16 cellular contexts compared by ENCODE assay signal in the genomic region with DNA sequence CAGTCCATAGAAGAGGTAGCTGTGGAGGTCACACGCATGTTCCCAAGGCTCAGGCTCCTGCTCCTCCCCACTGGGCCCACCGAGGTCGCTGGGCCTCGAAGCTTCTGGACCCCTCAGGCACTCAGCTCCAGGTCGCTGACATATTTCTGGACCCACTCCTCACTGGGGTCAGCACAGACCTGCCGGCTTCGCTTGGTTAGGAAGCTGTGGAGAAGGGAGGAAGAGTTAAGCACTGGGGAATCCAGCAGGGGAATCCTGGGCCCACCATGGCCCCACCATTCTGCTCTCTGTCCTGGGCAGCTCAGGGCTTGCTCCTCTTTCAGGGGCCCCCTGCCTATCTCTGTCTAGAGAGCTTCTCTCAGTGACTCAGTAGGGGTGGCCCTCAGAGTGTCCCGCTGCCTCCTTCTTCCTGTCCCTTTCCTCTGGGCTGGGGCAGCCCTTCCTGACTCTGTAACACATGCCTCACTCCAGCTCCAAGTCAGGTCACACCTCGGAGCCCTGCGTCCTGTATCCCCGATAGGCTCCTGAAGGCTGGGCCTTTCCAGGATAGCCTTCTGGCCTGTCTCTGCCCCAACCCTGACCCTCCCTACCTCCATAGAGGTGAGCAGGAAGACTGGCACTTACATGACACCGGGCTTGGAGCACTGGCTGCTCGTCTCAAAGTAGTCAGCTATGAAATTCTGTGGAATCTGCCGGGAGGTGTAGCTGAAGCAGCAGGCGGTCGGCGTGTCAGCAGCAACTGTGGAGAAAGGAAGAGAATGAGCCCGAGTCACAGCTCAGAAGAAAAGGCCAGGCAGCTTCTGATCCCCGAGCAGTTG. TPM values are rescaled to one million over a fixed set of nuclear protein-coding genes. Genes with fewer than 3 reads are reported as not detected.
DNase-seq lines count a peak whose midpoint lies in the region; ATAC-seq, FAIRE-seq and TF ChIP-seq lines count a peak whose summit lies in the region.
"Had no signal": no experiment of that assay in that cellular context is flagged by ENCODE, and none has a peak within 500 bp of the region (broad histone marks: within the 10 kb centered on the region; RNA-seq: fewer than 3 reads in every experiment).

No MANE protein-coding gene starts in this region.

- 78% methylated on average over 7 of the region's 19 CpGs for WGBS in right lobe of liver (ENCODE audit: insufficient coverage, low coverage, low lambda C conversion rate, missing lambda C conversion rate)
- 58% methylated on average over 15 of the region's 19 CpGs for WGBS in HepG2 (ENCODE audit: low lambda C conversion rate)

- H3K9me2 ChIP-seq in MM.1S (replicated peaks; ENCODE audit: insufficient read depth, low read length): no peaks in the 10 kb centered on the region

- no TSS peak for BruUV-seq in HepG2 (replicated peaks; lab: Mats Ljungman, UMichigan)

- no peak overlapping the region for H2AFZ ChIP-seq in HepG2 (ENCODE audit: low read length)
- H2AFZ ChIP-seq in MM.1S (ENCODE audit: low read length): no peak overlapping the region

- H3K4me1 ChIP-seq in right lobe of liver (peaks cover 0 to 26% (median 8%) of the 10 kb centered on the region in 4 donors), HepG2 (ENCODE audit: insufficient read depth, low read length) (no peaks in the 10 kb centered on the region), MM.1S (ENCODE audit: low read length) (peaks cover 65% of the 10 kb centered on the region)
- H3K4me1 ChIP-seq: suprapubic skin had no signal

- peak overlapping the region; percentile 92 for H3K27ac Mint-ChIP-seq in dendritic cell treated with granulocyte-macrophage colony-stimulating factor and Interleukin-4, amounts not matched to agents 40 ng/mL and 50 ng/mL, for 4 days
- no peak overlapping the region for H3K27ac Mint-ChIP-seq in endothelial cell (ENCODE audit: unreplicated experiment)
- H3K27ac Mint-ChIP-seq: activated naive CD4-positive, alpha-beta T cell treated with anti-CD3 and anti-CD28 coated beads, Interleukin-2, amount 10 ng/mL, durations not matched to agents 7 days and 5 days had no signal

- H3F3A ChIP-seq in MM.1S (ENCODE audit: insufficient read depth, low read length): peaks cover 71% of the 10 kb centered on the region

- FAIRE-seq in HepG2 (lab: Jason Lieb, UNC): no peak
- FAIRE-seq: bronchial epithelial cell, endothelial cell of umbilical vein had no signal

- peaks cover 58% of the 10 kb centered on the region for H3K4me1 Mint-ChIP-seq in dendritic cell treated with granulocyte-macrophage colony-stimulating factor and Interleukin-4, amounts not matched to agents 40 ng/mL and 50 ng/mL, for 4 days (ENCODE audit: low read depth)
- peaks cover 7% of the 10 kb centered on the region for H3K4me1 Mint-ChIP-seq in endothelial cell (ENCODE audit: unreplicated experiment)
- H3K4me1 Mint-ChIP-seq: activated naive CD4-positive, alpha-beta T cell treated with anti-CD3 and anti-CD28 coated beads, Interleukin-2, amount 10 ng/mL, durations not matched to agents 7 days and 5 days had no signal

- in situ Hi-C loops in HepG2 (cut with HindIII; ENCODE audit: extremely low pct_ligation_motif_present, low pct_unique_long_range_greater_than_20kb): no loop called here

- H3K79me2 ChIP-seq in HepG2 (ENCODE audit: insufficient read depth, low read length) (no peaks in the 10 kb centered on the region), MM.1S (ENCODE audit: low read length) (no peaks in the 10 kb centered on the region)

- H3K4me2 ChIP-seq in HepG2 (ENCODE audit: low read depth, low read length): no peak overlapping the region
- peak overlapping the region; percentile 54 for H3K4me2 ChIP-seq in MM.1S (ENCODE audit: low read depth, low read length)

- H3K36me3 Mint-ChIP-seq in dendritic cell treated with granulocyte-macrophage colony-stimulating factor and Interleukin-4, amounts not matched to agents 40 ng/mL and 50 ng/mL, for 4 days (ENCODE audit: low read depth): peaks cover 74% of the 10 kb centered on the region
- H3K36me3 Mint-ChIP-seq in endothelial cell (ENCODE audit: low read depth, unreplicated experiment): no peaks in the 10 kb centered on the region
- H3K36me3 Mint-ChIP-seq: activated naive CD4-positive, alpha-beta T cell treated with anti-CD3 and anti-CD28 coated beads, Interleukin-2, amount 10 ng/mL, durations not matched to agents 7 days and 5 days had no signal

- CTCF ChIA-PET in HepG2 (lab: Yijun Ruan, JAX; ENCODE audit: low intra/inter-chr PET ratio, low total read pairs): no interaction called here

- TF ChIP-seq RAD21 in HepG2 (CRISPR knock-in tag; IDR thresholded peaks at IDR 0.05): no peak

- H3K36me3 ChIP-seq in right lobe of liver: no peaks in the 10 kb centered on the region
- no peaks in the 10 kb centered on the region for H3K36me3 ChIP-seq in HepG2 (replicated peaks in 1 of 2; ENCODE audit: control insufficient read depth in 1 of 2, insufficient read depth in 2 of 2, low read length in 2 of 2)
- H3K36me3 ChIP-seq in MM.1S (replicated peaks; ENCODE audit: insufficient read depth, low read length): no peaks in the 10 kb centered on the region
- H3K36me3 ChIP-seq: ovary, suprapubic skin had no signal

- H3K27me3 ChIP-seq in right lobe of liver (no peaks in the 10 kb centered on the region), HepG2 (ENCODE audit: control insufficient read depth in 1 of 2, insufficient read depth in 2 of 2, low read length in 2 of 2) (no peaks in the 10 kb centered on the region), MM.1S (replicated peaks; ENCODE audit: insufficient read depth, low read length) (no peaks in the 10 kb centered on the region)
- H3K27me3 ChIP-seq: ovary had no signal

- no peaks in the 10 kb centered on the region for H3K9me3 Mint-ChIP-seq in dendritic cell treated with granulocyte-macrophage colony-stimulating factor and Interleukin-4, amounts not matched to agents 40 ng/mL and 50 ng/mL, for 4 days
- no peaks in the 10 kb centered on the region for H3K9me3 Mint-ChIP-seq in endothelial cell (ENCODE audit: unreplicated experiment)
- H3K9me3 Mint-ChIP-seq: activated naive CD4-positive, alpha-beta T cell treated with anti-CD3 and anti-CD28 coated beads, Interleukin-2, amount 10 ng/mL, durations not matched to agents 7 days and 5 days had no signal

- ATAC-seq in right lobe of liver (peak; percentile 17 to 71 (median 30)), HepG2 (no peak), HG02623 (IDR thresholded peaks at IDR 0.05; ENCODE audit: unreplicated experiment) (no peak)

- H3K27me3 Mint-ChIP-seq in dendritic cell treated with granulocyte-macrophage colony-stimulating factor and Interleukin-4, amounts not matched to agents 40 ng/mL and 50 ng/mL, for 4 days: no peaks in the 10 kb centered on the region
- H3K27me3 Mint-ChIP-seq in endothelial cell (ENCODE audit: unreplicated experiment): no peaks in the 10 kb centered on the region

- no peaks in the 10 kb centered on the region for H4K20me1 ChIP-seq in HepG2 (ENCODE audit: insufficient read depth, low read length)
- H4K20me1 ChIP-seq in MM.1S (ENCODE audit: insufficient read depth, low read length): no peaks in the 10 kb centered on the region

- H3K9ac ChIP-seq in HepG2 (ENCODE audit: insufficient read depth, low read depth, low read length): no peak overlapping the region
- peak overlapping the region; percentile 79 for H3K9ac ChIP-seq in MM.1S (ENCODE audit: low read length)

- H3K9me3 ChIP-seq in right lobe of liver: no peaks in the 10 kb centered on the region
- H3K9me3 ChIP-seq in HepG2 (ENCODE audit: low read length): no peaks in the 10 kb centered on the region
- no peaks in the 10 kb centered on the region for H3K9me3 ChIP-seq in MM.1S (replicated peaks; ENCODE audit: insufficient read depth, low read length)
- H3K9me3 ChIP-seq: ovary, suprapubic skin had no signal

- intact Hi-C loops in right lobe of liver (cut with DNase I) (no loop called here), HepG2 (cut with micrococcal nuclease; ENCODE audit: unreplicated experiment) (no loop called here)
- intact Hi-C loops in dendritic cell treated with granulocyte-macrophage colony-stimulating factor and Interleukin-4, amounts not matched to agents 40 ng/mL and 50 ng/mL, for 4 days (cut with micrococcal nuclease): no loop called here

- POLR2A ChIA-PET in HepG2 (lab: Yijun Ruan, JAX): no interaction called here

- TF ChIP-seq EP300 in HepG2 (IDR thresholded peaks at IDR 0.05; ENCODE audit: low read depth in 2 of 2, low read length in 2 of 2) (no peak), HepG2 (CRISPR knock-in tag; IDR thresholded peaks at IDR 0.05; ENCODE audit: borderline replicate concordance) (no peak)

- H3K27ac ChIP-seq in right lobe of liver (peak overlapping the region; percentile 31 to 38 (median 36)), HepG2 (ENCODE audit: extremely low read length, insufficient read depth, low read length) (no peak overlapping the region), MM.1S (ENCODE audit: low read length) (peak overlapping the region; percentile 99), coronary artery (no peak overlapping the region)
- H3K27ac ChIP-seq: ovary, suprapubic skin had no signal

- peak overlapping the region; percentile 71 for H3K4me3 Mint-ChIP-seq in dendritic cell treated with granulocyte-macrophage colony-stimulating factor and Interleukin-4, amounts not matched to agents 40 ng/mL and 50 ng/mL, for 4 days
- no peak overlapping the region for H3K4me3 Mint-ChIP-seq in endothelial cell (ENCODE audit: unreplicated experiment)
- H3K4me3 Mint-ChIP-seq: activated naive CD4-positive, alpha-beta T cell treated with anti-CD3 and anti-CD28 coated beads, Interleukin-2, amount 10 ng/mL, durations not matched to agents 7 days and 5 days had no signal

- TF ChIP-seq CTCF in right lobe of liver (IDR thresholded peaks at IDR 0.05) (no peak), HepG2 (CRISPR knock-in tag; IDR thresholded peaks at IDR 0.05) (no peak), MM.1S (IDR thresholded peaks at IDR 0.05; ENCODE audit: low read length) (no peak), endothelial cell (IDR thresholded peaks at IDR 0.05; ENCODE audit: unreplicated experiment) (no peak), coronary artery (IDR thresholded peaks at IDR 0.05) (no peak)

- no peak for DNase-seq in right lobe of liver
- DNase-seq in HepG2 (ENCODE audit: low spot score): no peak
- DNase-seq in MM.1S: no peak
- DNase-seq in endothelial cell (ENCODE audit: low spot score): no peak
- DNase-seq in coronary artery (ENCODE audit: low spot score): no peak
- no peak for DNase-seq in NCI-H2196 (lab: John Stamatoyannopoulos, UW; ENCODE audit: unreplicated experiment)
- DNase-seq: activated naive CD4-positive, alpha-beta T cell treated with anti-CD3 and anti-CD28 coated beads, Interleukin-2, amount 10 ng/mL, durations not matched to agents 7 days and 5 days; NCI-H2107; NCI-H82; ovary had no signal

- TF ChIP-seq POLR2A in right lobe of liver (IDR thresholded peaks at IDR 0.05) (no peak), HepG2 (IDR thresholded peaks at IDR 0.05; ENCODE audit: insufficient read depth in 1 of 2, low read depth in 2 of 2, low read length in 2 of 2) (no peak)

- H3K4me3 ChIP-seq in right lobe of liver: no peak overlapping the region
- no peak overlapping the region for H3K4me3 ChIP-seq in HepG2 (replicated peaks in 1 of 3; ENCODE audit: insufficient read depth in 1 of 3, low read depth in 2 of 3, low read length in 3 of 3)
- H3K4me3 ChIP-seq in MM.1S (ENCODE audit: low read length): peak overlapping the region; percentile 42
- H3K4me3 ChIP-seq in coronary artery: no peak overlapping the region
- H3K4me3 ChIP-seq: ovary, suprapubic skin had no signal

RNA-seq across cellular contexts. Expression of gene CCL3, which starts 1.2 kb away (rescaled TPM):
- total RNA-seq in right lobe of liver (10 to 100 TPM in 1 of 6 experiments, 1 to 10 TPM in 1, under 1 TPM in 3, not detected in 1; 0.43 to 18.2 (median 0.53) TPM), HepG2 (2016; rRNA removed; fragmentation: Illumina TruSeq; extraction: Trizol) (not detected in 2 replicates), endothelial cell (ENCODE audit: unreplicated experiment) (not detected)
- total RNA-seq in HepG2 (2016; cell fraction: cytosol; rRNA removed; fragmentation: Illumina TruSeq; extraction: Trizol; ENCODE audit: low read depth): not detected in 2 replicates
- total RNA-seq in HepG2 (2016; cell fraction: insoluble cytoplasmic fraction; rRNA removed; fragmentation: Illumina TruSeq; extraction: Trizol): not detected in 2 replicates
- not detected in 2 replicates for total RNA-seq in HepG2 (2016; cell fraction: membrane; rRNA removed; fragmentation: Illumina TruSeq; extraction: Trizol)
- total RNA-seq in HepG2 (2016; cell fraction: nucleus; rRNA removed; fragmentation: Illumina TruSeq; extraction: Trizol): not detected in 2 replicates
- not detected in 2 replicates for polyA plus RNA-seq in HepG2 (2011; rRNA removed)
- polyA plus RNA-seq in HepG2 (2011; cell fraction: cytosol; rRNA removed): 0.12 TPM in 1 of 2 replicates, not detected in the other
- 0.26 and 0.38 TPM in 2 replicates for polyA plus RNA-seq in HepG2 (2011; cell fraction: nucleus; rRNA removed)
- polyA plus RNA-seq in HepG2 (2012): not detected in 2 replicates
- polyA plus RNA-seq in HepG2 (2016; cell fraction: cytosol; fragmentation: Illumina TruSeq; extraction: Trizol; ENCODE audit: low read depth): not detected in 2 replicates
- polyA plus RNA-seq in HepG2 (2016; cell fraction: insoluble cytoplasmic fraction; fragmentation: Illumina TruSeq; extraction: Trizol; ENCODE audit: low read depth): not detected in 2 replicates
- not detected in 2 replicates for polyA plus RNA-seq in HepG2 (2016; cell fraction: membrane; fragmentation: Illumina TruSeq; extraction: Trizol; ENCODE audit: low read depth)
- polyA plus RNA-seq in HepG2 (2016; cell fraction: nucleus; fragmentation: Illumina TruSeq; extraction: Trizol; ENCODE audit: insufficient read depth, low read depth): not detected in 2 replicates
- polyA minus RNA-seq in HepG2 (2011; rRNA and poly(A)+ RNA removed; ENCODE audit: low replicate concordance): 3.3 TPM in 1 of 2 replicates, not detected in the other
- not detected in 2 replicates for polyA minus RNA-seq in HepG2 (2011; cell fraction: cytosol; rRNA and poly(A)+ RNA removed)
- not detected in 2 replicates for polyA minus RNA-seq in HepG2 (2011; cell fraction: nucleus; rRNA and poly(A)+ RNA removed)
- total RNA-seq: bronchial epithelial cell, endothelial cell of umbilical vein had no signal
- polyA plus RNA-seq: endothelial cell of umbilical vein had no signal

RNA-seq across cellular contexts. Expression of gene CCL4, which starts 14.9 kb away (rescaled TPM):
- total RNA-seq in right lobe of liver (1 to 10 TPM in 4 of 6 experiments, under 1 TPM in 2; 0.79 to 7.1 (median 2.4) TPM), HepG2 (2016; rRNA removed; fragmentation: Illumina TruSeq; extraction: Trizol) (not detected in 2 replicates), endothelial cell (ENCODE audit: unreplicated experiment) (not detected)
- total RNA-seq in HepG2 (2016; cell fraction: cytosol; rRNA removed; fragmentation: Illumina TruSeq; extraction: Trizol; ENCODE audit: low read depth): not detected in 2 replicates
- not detected in 2 replicates for total RNA-seq in HepG2 (2016; cell fraction: insoluble cytoplasmic fraction; rRNA removed; fragmentation: Illumina TruSeq; extraction: Trizol)
- not detected in 2 replicates for total RNA-seq in HepG2 (2016; cell fraction: membrane; rRNA removed; fragmentation: Illumina TruSeq; extraction: Trizol)
- not detected in 2 replicates for total RNA-seq in HepG2 (2016; cell fraction: nucleus; rRNA removed; fragmentation: Illumina TruSeq; extraction: Trizol)
- polyA plus RNA-seq in HepG2 (2011; rRNA removed): not detected in 2 replicates
- not detected in 2 replicates for polyA plus RNA-seq in HepG2 (2011; cell fraction: cytosol; rRNA removed)
- 0.26 TPM in 1 of 2 replicates, not detected in the other for polyA plus RNA-seq in HepG2 (2011; cell fraction: nucleus; rRNA removed)
- polyA plus RNA-seq in HepG2 (2012): not detected in 2 replicates
- polyA plus RNA-seq in HepG2 (2016; cell fraction: cytosol; fragmentation: Illumina TruSeq; extraction: Trizol; ENCODE audit: low read depth): not detected in 2 replicates
- not detected in 2 replicates for polyA plus RNA-seq in HepG2 (2016; cell fraction: insoluble cytoplasmic fraction; fragmentation: Illumina TruSeq; extraction: Trizol; ENCODE audit: low read depth)
- not detected in 2 replicates for polyA plus RNA-seq in HepG2 (2016; cell fraction: membrane; fragmentation: Illumina TruSeq; extraction: Trizol; ENCODE audit: low read depth)
- polyA plus RNA-seq in HepG2 (2016; cell fraction: nucleus; fragmentation: Illumina TruSeq; extraction: Trizol; ENCODE audit: insufficient read depth, low read depth): not detected in 2 replicates
- 0.47 TPM in 1 of 2 replicates, not detected in the other for polyA minus RNA-seq in HepG2 (2011; rRNA and poly(A)+ RNA removed; ENCODE audit: low replicate concordance)
- polyA minus RNA-seq in HepG2 (2011; cell fraction: cytosol; rRNA and poly(A)+ RNA removed): not detected in 2 replicates
- polyA minus RNA-seq in HepG2 (2011; cell fraction: nucleus; rRNA and poly(A)+ RNA removed): not detected in 2 replicates
- total RNA-seq: bronchial epithelial cell, endothelial cell of umbilical vein had no signal
- polyA plus RNA-seq: endothelial cell of umbilical vein had no signal

RNA-seq across cellular contexts. Expression of gene CCL18, which starts 24.7 kb away (rescaled TPM):
- total RNA-seq in right lobe of liver: 1 to 10 TPM in 2 of 6 experiments, under 1 TPM in 3, not detected in 1; 0.29 to 2.0 (median 0.64) TPM
- not detected in 2 replicates for total RNA-seq in HepG2 (2016; rRNA removed; fragmentation: Illumina TruSeq; extraction: Trizol)
- not detected in 2 replicates for total RNA-seq in HepG2 (2016; cell fraction: cytosol; rRNA removed; fragmentation: Illumina TruSeq; extraction: Trizol; ENCODE audit: low read depth)
- total RNA-seq in HepG2 (2016; cell fraction: insoluble cytoplasmic fraction; rRNA removed; fragmentation: Illumina TruSeq; extraction: Trizol): not detected in 2 replicates
- not detected in 2 replicates for total RNA-seq in HepG2 (2016; cell fraction: membrane; rRNA removed; fragmentation: Illumina TruSeq; extraction: Trizol)
- not detected in 2 replicates for total RNA-seq in HepG2 (2016; cell fraction: nucleus; rRNA removed; fragmentation: Illumina TruSeq; extraction: Trizol)
- polyA plus RNA-seq in HepG2 (2011; rRNA removed): not detected in 2 replicates
- not detected in 2 replicates for polyA plus RNA-seq in HepG2 (2011; cell fraction: cytosol; rRNA removed)
- not detected in 2 replicates for polyA plus RNA-seq in HepG2 (2011; cell fraction: nucleus; rRNA removed)
- polyA plus RNA-seq in HepG2 (2012): not detected in 2 replicates
- polyA plus RNA-seq in HepG2 (2016; cell fraction: cytosol; fragmentation: Illumina TruSeq; extraction: Trizol; ENCODE audit: low read depth): not detected in 2 replicates
- not detected in 2 replicates for polyA plus RNA-seq in HepG2 (2016; cell fraction: insoluble cytoplasmic fraction; fragmentation: Illumina TruSeq; extraction: Trizol; ENCODE audit: low read depth)
- polyA plus RNA-seq in HepG2 (2016; cell fraction: membrane; fragmentation: Illumina TruSeq; extraction: Trizol; ENCODE audit: low read depth): not detected in 2 replicates
- polyA plus RNA-seq in HepG2 (2016; cell fraction: nucleus; fragmentation: Illumina TruSeq; extraction: Trizol; ENCODE audit: insufficient read depth, low read depth): not detected in 2 replicates
- polyA minus RNA-seq in HepG2 (2011; rRNA and poly(A)+ RNA removed; ENCODE audit: low replicate concordance): not detected in 2 replicates
- not detected in 2 replicates for polyA minus RNA-seq in HepG2 (2011; cell fraction: cytosol; rRNA and poly(A)+ RNA removed)
- polyA minus RNA-seq in HepG2 (2011; cell fraction: nucleus; rRNA and poly(A)+ RNA removed): not detected in 2 replicates
- total RNA-seq in endothelial cell (ENCODE audit: unreplicated experiment): not detected
- total RNA-seq: endothelial cell of umbilical vein; T-helper 2 cell treated with Interferon-gamma antibody and Interleukin-4, amounts not matched to agents 100 ng/mL and 5 ng/mL, for 36 hours had no signal
- polyA plus RNA-seq: endothelial cell of umbilical vein had no signal

Comparison
In these comparisons a context has a peak if more than half of its experiments do, and no peak if none do; other contexts are left out.
1. ATAC-seq: peak in right lobe of liver (4 of 4); none in HepG2 (single experiment) and HG02623 (single experiment).
2. H3K27ac ChIP-seq: peak in right lobe of liver (3 of 3) and MM.1S (single experiment); none in HepG2 (single experiment) and coronary artery (0 of 2).